ENCODE assay signal across 8 cellular contexts in genomic region chrX:132488092-132488749, GRCh38. TPM values are rescaled to one million over a fixed set of nuclear protein-coding genes. Genes with fewer than 3 reads are reported as not detected.
DNase-seq lines count a peak whose midpoint lies in the region; ATAC-seq and TF ChIP-seq lines count a peak whose summit lies in the region.

No MANE protein-coding gene starts in this region.

- ATAC-seq in naive B cell (ENCODE audit: low read depth in 2 of 2) (peak; percentile 35 to 40), GM21381 (IDR thresholded peaks at IDR 0.05; ENCODE audit: unreplicated experiment) (no peak), HG03571 (IDR thresholded peaks at IDR 0.05; ENCODE audit: unreplicated experiment) (no peak)

- TF ChIP-seq CTCF in endothelial cell (IDR thresholded peaks at IDR 0.05; ENCODE audit: unreplicated experiment): no peak

- H3K27me3 Mint-ChIP-seq in endothelial cell (ENCODE audit: unreplicated experiment) (peaks cover 5% of the 10 kb centered on the region), naive B cell (peaks cover 0 to 7% (median 0%) of the 10 kb centered on the region in 3 donors)

- H3K27ac Mint-ChIP-seq in endothelial cell (ENCODE audit: unreplicated experiment): peak overlapping the region; percentile 48
- H3K27ac Mint-ChIP-seq in naive B cell: peak overlapping the region; percentile 54 to 97 (median 94)

- H3K9me3 Mint-ChIP-seq in endothelial cell (ENCODE audit: unreplicated experiment): no peaks in the 10 kb centered on the region
- H3K9me3 Mint-ChIP-seq in naive B cell: peaks cover 0 to 2% (median 0%) of the 10 kb centered on the region in 7 donors

- H3K36me3 Mint-ChIP-seq in endothelial cell (ENCODE audit: low read depth, unreplicated experiment): no peaks in the 10 kb centered on the region
- H3K36me3 Mint-ChIP-seq in naive B cell: no peaks in the 10 kb centered on the region

- DNase-seq in DMS53 treated with DMSO at 0.1 percent for 48 hours (lab: John Stamatoyannopoulos, UW; ENCODE audit: unreplicated experiment) (peak; percentile 21), KG1 (lab: John Stamatoyannopoulos, UW) (peak; percentile 4), UCSD-AML1 (lab: John Stamatoyannopoulos, UW; ENCODE audit: unreplicated experiment) (peak; percentile 22), endothelial cell (ENCODE audit: low spot score) (no peak), naive B cell (peak; percentile 55), 8988T (no peak)

- H3K4me3 Mint-ChIP-seq in endothelial cell (ENCODE audit: unreplicated experiment) (peak overlapping the region; percentile 87), naive B cell (peak overlapping the region; percentile 88 to 99 (median 96))

- H3K4me1 Mint-ChIP-seq in endothelial cell (ENCODE audit: unreplicated experiment) (no peaks in the 10 kb centered on the region), naive B cell (peaks cover 26 to 61% (median 32%) of the 10 kb centered on the region in 3 donors)

RNA-seq across cellular contexts. Expression of gene MBNL3, which starts 0.6 kb away (rescaled TPM):
- 10.4 TPM for total RNA-seq in endothelial cell (ENCODE audit: unreplicated experiment)
- polyA plus RNA-seq in naive B cell (ENCODE audit: low read depth in 6 of 6): 100 to 1,000 TPM in 3 of 6 donors, 10 to 100 TPM in 3; 82.4 to 129 (median 104) TPM

Comparison
In these comparisons a context has a peak if more than half of its experiments do, and no peak if none do; other contexts are left out.
1. DNase-seq: peak in DMS53 treated with DMSO at 0.1 percent for 48 hours (single experiment), KG1 (single experiment), UCSD-AML1 (single experiment) and naive B cell (single experiment); none in endothelial cell (single experiment) and 8988T (single experiment).
2. ATAC-seq: peak in naive B cell (2 of 2); none in GM21381 (single experiment) and HG03571 (single experiment).